ENCODE assay signal across 18 cellular contexts in genomic region chr6:110946498-110946897, GRCh38. TPM values are rescaled to one million over a fixed set of nuclear protein-coding genes. Genes with fewer than 3 reads are reported as not detected.
DNase-seq lines count a peak whose midpoint lies in the region; ATAC-seq and TF ChIP-seq lines count a peak whose summit lies in the region.
"Had no signal": no experiment of that assay in that cellular context is flagged by ENCODE, and none has a peak within 500 bp of the region (broad histone marks: within the 10 kb centered on the region; RNA-seq: fewer than 3 reads in every experiment).

No MANE protein-coding gene starts in this region.

- intact Hi-C loops in left ventricle myocardium inferior (cut with micrococcal nuclease): loop anchor here (5.0 kb wide), 1 partner anchor 259 kb away; no protein-coding TSS in a partner anchor

- no peak overlapping the region for H3K4me3 ChIP-seq in left ventricle myocardium inferior
- H3K4me3 ChIP-seq: GM12878, SJSA1 had no signal

- TF ChIP-seq CTCF in left ventricle myocardium inferior (IDR thresholded peaks at IDR 0.05; ENCODE audit: borderline replicate concordance): no peak

- DNase-seq in EH (ENCODE audit: low read depth) (peak; percentile 27), NCI-H226 (peak; percentile 60), amniotic epithelial cell (ENCODE audit: low read depth) (peak; percentile 29), epithelial cell of prostate (ENCODE audit: low read depth, low spot score) (peak; percentile 53), left ventricle myocardium inferior (no peak), T1000 (lab: John Stamatoyannopoulos, UW) (no peak)
- DNase-seq: C1 segment of cervical spinal cord, DND-41, GDM1, H7, NCI-H1417 treated with DMSO at 0.1 percent for 48 hours, NCI-H1930, NCI-H2171, NCI-H774 had no signal

- no peaks in the 10 kb centered on the region for H3K36me3 ChIP-seq in left ventricle myocardium inferior
- H3K36me3 ChIP-seq: SJSA1 had no signal

- ATAC-seq in HG03280 (IDR thresholded peaks at IDR 0.05; ENCODE audit: unreplicated experiment) (no peak), GM21381 (IDR thresholded peaks at IDR 0.05; ENCODE audit: unreplicated experiment) (no peak)
- ATAC-seq: GM12878 had no signal

- no peaks in the 10 kb centered on the region for H3K27me3 ChIP-seq in left ventricle myocardium inferior (ENCODE audit: low read depth)
- H3K27me3 ChIP-seq: SJSA1 had no signal

- H3K27ac ChIP-seq in epithelial cell of prostate (peak overlapping the region; percentile 6), left ventricle myocardium inferior (replicated peaks) (no peak overlapping the region)
- H3K27ac ChIP-seq: SJSA1 had no signal

- no peaks in the 10 kb centered on the region for H3K9me3 ChIP-seq in left ventricle myocardium inferior (replicated peaks)
- H3K9me3 ChIP-seq: SJSA1 had no signal

- no peaks in the 10 kb centered on the region for H3K4me1 ChIP-seq in left ventricle myocardium inferior

RNA-seq across cellular contexts. Expression of gene GTF3C6, which starts 12.0 kb away (rescaled TPM):
- 102 TPM for total RNA-seq in left ventricle myocardium inferior

RNA-seq across cellular contexts. Expression of gene RPF2, which starts 35.3 kb away (rescaled TPM):
- total RNA-seq in left ventricle myocardium inferior: 23.9 TPM

Comparison
In these comparisons a context has a peak if more than half of its experiments do, and no peak if none do; other contexts are left out.
1. DNase-seq: peak in EH (single experiment), NCI-H226 (single experiment), amniotic epithelial cell (single experiment) and epithelial cell of prostate (single experiment); none in left ventricle myocardium inferior (single experiment) and T1000 (single experiment).